In genomic region chr16:80466024-80466986, GRCh38 we compare ENCODE assay signal across 8 cellular contexts.
DNase-seq lines count a peak whose midpoint lies in the region; ATAC-seq and TF ChIP-seq lines count a peak whose summit lies in the region.

No MANE protein-coding gene starts in this region.

- 42 to 63% methylated on average over 8 to 9 of the region's 24 CpGs for WGBS in gastroesophageal sphincter (ENCODE audit: low coverage in 1 of 2), 2 donors

- no peaks in the 10 kb centered on the region for H3K36me3 ChIP-seq in gastroesophageal sphincter
- no peaks in the 10 kb centered on the region for H3K36me3 ChIP-seq in tibial artery

- TF ChIP-seq CTCF in gastroesophageal sphincter (IDR thresholded peaks at IDR 0.05) (peak; percentile 30 to 69 (median 44)), omental fat pad (IDR thresholded peaks at IDR 0.05) (peak in 1 of 3 donors; percentile 56), tibial artery (IDR thresholded peaks at IDR 0.05) (peak; percentile 53 to 56)

- H3K4me3 ChIP-seq in gastroesophageal sphincter (no peak overlapping the region), tibial artery (no peak overlapping the region)

- TF ChIP-seq POLR2A in gastroesophageal sphincter (IDR thresholded peaks at IDR 0.05) = no peak

- peak; percentile 6 for DNase-seq in COR-L47 (lab: John Stamatoyannopoulos, UW)
- peak; percentile 47 for DNase-seq in HT1080 (ENCODE audit: low read depth)
- peak; percentile 47 for DNase-seq in RPMI7951 (ENCODE audit: low read depth)
- peak; percentile 23 for DNase-seq in activated T-helper 9 cell treated with anti-CD3 and anti-CD28 coated beads, Interleukin-2, amount 50 U/mL, for 16 hours (ENCODE audit: low read depth)
- peak; percentile 63 for DNase-seq in omental fat pad (ENCODE audit: low spot score)
- DNase-seq in tibial artery = peak; percentile 44 to 61

- H3K27me3 ChIP-seq in gastroesophageal sphincter = no peaks in the 10 kb centered on the region
- peaks cover 0 to 5% of the 10 kb centered on the region in 2 donors for H3K27me3 ChIP-seq in tibial artery

- intact Hi-C loops in tibial artery (cut with DNase I; ENCODE audit: low total_unique reads) = no loop called here

- H3K27ac ChIP-seq in gastroesophageal sphincter = no peak overlapping the region
- H3K27ac ChIP-seq in tibial artery = no peak overlapping the region

- H3K9me3 ChIP-seq in gastroesophageal sphincter (peaks cover 0 to 9% (median 0%) of the 10 kb centered on the region in 3 donors), tibial artery (no peaks in the 10 kb centered on the region)

- ATAC-seq in GM19468 (IDR thresholded peaks at IDR 0.05; ENCODE audit: extremely low read depth, unreplicated experiment) = peak; percentile 62
- peak; percentile 36 for ATAC-seq in gastroesophageal sphincter
- peak; percentile 79 for ATAC-seq in omental fat pad (ENCODE audit: low FRiP score)

- no peak for TF ChIP-seq EP300 in gastroesophageal sphincter (IDR thresholded peaks at IDR 0.05)

- H3K4me1 ChIP-seq in gastroesophageal sphincter (no peaks in the 10 kb centered on the region), tibial artery (no peaks in the 10 kb centered on the region)

Comparison
In these comparisons a context has a peak if more than half of its experiments do, and no peak if none do; other contexts are left out.
1. DNase-seq: peak in every context shown above with its lines; median percentile 63 in omental fat pad; 52 in tibial artery; 47 in HT1080; 47 in RPMI7951; 23 in activated T-helper 9 cell treated with anti-CD3 and anti-CD28 coated beads, Interleukin-2, amount 50 U/mL, for 16 hours; 6 in COR-L47.